Comparison of ENCODE assay signal across 1 cellular context in genomic region chr2:70248810-70249438, GRCh38.
TF ChIP-seq lines count a peak whose summit lies in the region.

No MANE protein-coding gene starts in this region.

TF ChIP-seq in GM12878, 131 proteins besides CTCF, POLR2A, EP300 and RAD21 (continued from another document and continues in another):
- TF ChIP-seq PRDM15 (CRISPR knock-in tag; IDR thresholded peaks at IDR 0.05), result no peak
- TF ChIP-seq STAT3 (IDR thresholded peaks at IDR 0.05; ENCODE audit: low read depth, low read length), result no peak
- TF ChIP-seq ZSCAN29 (IDR thresholded peaks at IDR 0.05), result peak; percentile 94
- TF ChIP-seq BACH1 (IDR thresholded peaks at IDR 0.05; ENCODE audit: borderline replicate concordance), result 0 out of 2 replicates have a peak, but pooled peaks have one; percentile 4
- 0 out of 2 replicates have a peak, but pooled peaks have one; percentile 7 for TF ChIP-seq ZNF687 (IDR thresholded peaks at IDR 0.05)
- no peak for TF ChIP-seq BCLAF1 (IDR thresholded peaks at IDR 0.05)
- TF ChIP-seq FOS (IDR thresholded peaks at IDR 0.05; ENCODE audit: borderline replicate concordance, extremely low read depth, insufficient read length), result peak; percentile 2
- no peak for TF ChIP-seq POU2F2 (IDR thresholded peaks at IDR 0.05; ENCODE audit: borderline replicate concordance, low read depth, low read length)
- no peak for TF ChIP-seq ESRRA (IDR thresholded peaks at IDR 0.05; ENCODE audit: low read length)
- TF ChIP-seq POLR2AphosphoS5 (IDR thresholded peaks at IDR 0.05; ENCODE audit: low read length), result no peak
- no peak for TF ChIP-seq EGR1 (IDR thresholded peaks at IDR 0.05; ENCODE audit: borderline replicate concordance in 1 of 2, low read depth in 2 of 2, low read length in 2 of 2)
- no peak for TF ChIP-seq TCF3 (IDR thresholded peaks at IDR 0.05; ENCODE audit: borderline replicate concordance, insufficient read depth, low read depth, low read length)
- TF ChIP-seq NBN (IDR thresholded peaks at IDR 0.05), result peak; percentile 80
- TF ChIP-seq ASH2L (IDR thresholded peaks at IDR 0.05; ENCODE audit: borderline replicate concordance, low read depth), result peak; percentile 96
- peak; percentile 54; the same call in 1 of the 2 replicates for TF ChIP-seq ATF7 (IDR thresholded peaks at IDR 0.05; ENCODE audit: low read depth)
- no peak for TF ChIP-seq EZH2 (IDR thresholded peaks at IDR 0.05; ENCODE audit: borderline replicate concordance, control insufficient read depth, low read depth, low read length)
- no peak for TF ChIP-seq TAF1 (IDR thresholded peaks at IDR 0.05; ENCODE audit: borderline replicate concordance, low read depth, low read length)
- no peak for TF ChIP-seq IRF4 (IDR thresholded peaks at IDR 0.05; ENCODE audit: low read depth, low read length)
- no peak for TF ChIP-seq SMAD1 (IDR thresholded peaks at IDR 0.05; ENCODE audit: low read depth, partially characterized antibody)
- TF ChIP-seq IKZF1 (conservative IDR thresholded peaks at IDR 0.05), result no peak
- TF ChIP-seq RB1 (IDR thresholded peaks at IDR 0.05; ENCODE audit: borderline replicate concordance), result peak; percentile 17; the same call in 1 of the 2 replicates
- TF ChIP-seq NFIC (IDR thresholded peaks at IDR 0.05; ENCODE audit: low read depth, low read length), result peak; percentile 45; the same call in 1 of the 2 replicates
- no peak for TF ChIP-seq NRF1 (conservative IDR thresholded peaks at IDR 0.05; ENCODE audit: low read depth, low read length)
- TF ChIP-seq CREM (IDR thresholded peaks at IDR 0.05; ENCODE audit: low read depth), result no peak; the same call in 1 of the 2 replicates
- TF ChIP-seq MXI1 (IDR thresholded peaks at IDR 0.05; ENCODE audit: low read depth, low read length), result no peak
- no peak for TF ChIP-seq ATF3 (IDR thresholded peaks at IDR 0.05; ENCODE audit: borderline replicate concordance, extremely low read depth, low read depth, low read length)
- TF ChIP-seq RAD51 (IDR thresholded peaks at IDR 0.05), result peak; percentile 45; the same call in 1 of the 2 replicates
- TF ChIP-seq KAT2A (conservative IDR thresholded peaks at IDR 0.05; ENCODE audit: control insufficient read depth, low read depth, low read length), result no peak
- no peak for TF ChIP-seq SUPT20H (IDR thresholded peaks at IDR 0.05; ENCODE audit: borderline replicate concordance, control insufficient read depth, low read depth, low read length)
- TF ChIP-seq NR2C2 (IDR thresholded peaks at IDR 0.05; ENCODE audit: borderline replicate concordance, control insufficient read depth, insufficient read length, low read depth), result no peak
- TF ChIP-seq YBX1 (IDR thresholded peaks at IDR 0.05), result no peak
- TF ChIP-seq TARDBP (IDR thresholded peaks at IDR 0.05; ENCODE audit: borderline replicate concordance), result peak; percentile 97
- no peak for TF ChIP-seq SIN3A (IDR thresholded peaks at IDR 0.05; ENCODE audit: low read depth, low read length)
- no peak for TF ChIP-seq BMI1 (IDR thresholded peaks at IDR 0.05; ENCODE audit: borderline replicate concordance)
- no peak for TF ChIP-seq NFXL1 (IDR thresholded peaks at IDR 0.05; ENCODE audit: borderline replicate concordance)
- peak; percentile 26; the same call in 1 of the 2 replicates for TF ChIP-seq HCFC1 (IDR thresholded peaks at IDR 0.05; ENCODE audit: low read length)
- TF ChIP-seq BCL3 (IDR thresholded peaks at IDR 0.05; ENCODE audit: borderline replicate concordance, insufficient read depth, low read depth, low read length, poor library complexity, severe bottlenecking), result no peak
- no peak for TF ChIP-seq CUX1 (IDR thresholded peaks at IDR 0.05; ENCODE audit: insufficient replicate concordance, low read depth, low read length)
- TF ChIP-seq SP1 (IDR thresholded peaks at IDR 0.05; ENCODE audit: low read depth, low read length), result no peak
- no peak for TF ChIP-seq WRNIP1 (IDR thresholded peaks at IDR 0.05; ENCODE audit: borderline replicate concordance, low read depth, low read length)
- TF ChIP-seq MTA3 (IDR thresholded peaks at IDR 0.05; ENCODE audit: borderline replicate concordance, low read length), result no peak
- no peak for TF ChIP-seq CHD2 (IDR thresholded peaks at IDR 0.05; ENCODE audit: borderline replicate concordance, low read depth, low read length)
- no peak for TF ChIP-seq JUNB (IDR thresholded peaks at IDR 0.05)
- no peak for TF ChIP-seq RCOR1 (conservative IDR thresholded peaks at IDR 0.05; ENCODE audit: low read depth, low read length)
- no peak for TF ChIP-seq FOXM1 (IDR thresholded peaks at IDR 0.05; ENCODE audit: low read depth, low read length)
- no peak for TF ChIP-seq ELK1 (IDR thresholded peaks at IDR 0.05; ENCODE audit: low read depth, low read length)
- peak; percentile 81 for TF ChIP-seq FOXK2 (IDR thresholded peaks at IDR 0.05)
